Comparison of ENCODE assay signal across 18 cellular contexts in genomic region chr2:42104621-42105020, GRCh38. TPM values are rescaled to one million over a fixed set of nuclear protein-coding genes. Genes with fewer than 3 reads are reported as not detected.
DNase-seq lines count a peak whose midpoint lies in the region; ATAC-seq and TF ChIP-seq lines count a peak whose summit lies in the region.
"Had no signal": no experiment of that assay in that cellular context is flagged by ENCODE, and none has a peak within 500 bp of the region (broad histone marks: within the 10 kb centered on the region; RNA-seq: fewer than 3 reads in every experiment).

No MANE protein-coding gene starts in this region.

- no peaks in the 10 kb centered on the region for H3K36me3 Mint-ChIP-seq in activated naive CD8-positive, alpha-beta T cell
- H3K36me3 Mint-ChIP-seq in activated naive CD8-positive, alpha-beta T cell treated with anti-CD3 and anti-CD28 coated beads for 36 hours, result peaks cover 10% of the 10 kb centered on the region
- no peaks in the 10 kb centered on the region for H3K36me3 Mint-ChIP-seq in type B pancreatic cell
- H3K36me3 Mint-ChIP-seq: T-cell had no signal

- peak overlapping the region; percentile 99 for H3K27ac ChIP-seq in KMS-11
- peak overlapping the region; percentile 45 to 86 for H3K27ac ChIP-seq in liver (ENCODE audit: low read depth in 1 of 2, low read length in 2 of 2)
- H3K27ac ChIP-seq: thyroid gland had no signal

- H3K9ac ChIP-seq in KMS-11, result peak overlapping the region; percentile 69; the same call in 1 of the 2 replicates
- H3K9ac ChIP-seq in liver (ENCODE audit: low read depth in 1 of 2, low read length in 2 of 2), result no peak overlapping the region

- peaks cover 4% of the 10 kb centered on the region for H3K9me3 Mint-ChIP-seq in activated naive CD8-positive, alpha-beta T cell (ENCODE audit: low read depth)
- H3K9me3 Mint-ChIP-seq in activated naive CD8-positive, alpha-beta T cell treated with anti-CD3 and anti-CD28 coated beads for 36 hours, result peaks cover 9% of the 10 kb centered on the region
- H3K9me3 Mint-ChIP-seq in type B pancreatic cell, result peaks cover 11% of the 10 kb centered on the region

- TF ChIP-seq CTCF in KMS-11 (conservative IDR thresholded peaks at IDR 0.05; ENCODE audit: low read depth, low read length) (no peak), liver (IDR thresholded peaks at IDR 0.05; ENCODE audit: low read depth, low read length, missing input control) (no peak), type B pancreatic cell (conservative IDR thresholded peaks at IDR 0.05) (no peak)

- peaks cover 20% of the 10 kb centered on the region for H3K4me1 Mint-ChIP-seq in activated naive CD8-positive, alpha-beta T cell (ENCODE audit: low read depth)
- peaks cover 28% of the 10 kb centered on the region for H3K4me1 Mint-ChIP-seq in activated naive CD8-positive, alpha-beta T cell treated with anti-CD3 and anti-CD28 coated beads for 36 hours
- H3K4me1 Mint-ChIP-seq in type B pancreatic cell (ENCODE audit: unreplicated experiment), result peaks cover 37% of the 10 kb centered on the region

- ATAC-seq in HG02763 (IDR thresholded peaks at IDR 0.05; ENCODE audit: unreplicated experiment), result no peak

- H3K27me3 ChIP-seq in KMS-11 (ENCODE audit: insufficient read depth, low read depth) (no peaks in the 10 kb centered on the region), liver (ENCODE audit: control insufficient read depth in 4 of 4, insufficient read depth in 4 of 4, low read length in 3 of 4) (no peaks in the 10 kb centered on the region)
- H3K27me3 ChIP-seq: thyroid gland had no signal

- H3K4me2 ChIP-seq in KMS-11, result peak overlapping the region; percentile 93

- H4K20me1 ChIP-seq in KMS-11 (ENCODE audit: insufficient read depth), result no peaks in the 10 kb centered on the region

- H3K27ac Mint-ChIP-seq in activated naive CD8-positive, alpha-beta T cell, result peak overlapping the region; percentile 78
- no peak overlapping the region for H3K27ac Mint-ChIP-seq in activated naive CD8-positive, alpha-beta T cell treated with anti-CD3 and anti-CD28 coated beads for 36 hours
- H3K27ac Mint-ChIP-seq in type B pancreatic cell, result no peak overlapping the region
- H3K27ac Mint-ChIP-seq: T-cell had no signal

- H3K36me3 ChIP-seq in KMS-11 (ENCODE audit: insufficient read depth), result no peaks in the 10 kb centered on the region
- no peaks in the 10 kb centered on the region for H3K36me3 ChIP-seq in liver (ENCODE audit: control insufficient read depth in 4 of 4, insufficient read depth in 3 of 4, low read depth in 1 of 4, low read length in 3 of 4)
- H3K36me3 ChIP-seq: thyroid gland had no signal

- peaks cover 11% of the 10 kb centered on the region; the same call in 1 of the 2 replicates for H3K79me2 ChIP-seq in KMS-11 (ENCODE audit: insufficient read depth, low read depth)

- H2AFZ ChIP-seq in KMS-11 (ENCODE audit: low read depth), result no peak overlapping the region

- TF ChIP-seq RAD21 in liver (IDR thresholded peaks at IDR 0.05), result no peak

- no peaks in the 10 kb centered on the region for H3K27me3 Mint-ChIP-seq in activated naive CD8-positive, alpha-beta T cell
- H3K27me3 Mint-ChIP-seq in activated naive CD8-positive, alpha-beta T cell treated with anti-CD3 and anti-CD28 coated beads for 36 hours, result no peaks in the 10 kb centered on the region
- no peaks in the 10 kb centered on the region for H3K27me3 Mint-ChIP-seq in type B pancreatic cell
- H3K27me3 Mint-ChIP-seq: T-cell had no signal

- H3K4me3 Mint-ChIP-seq in activated naive CD8-positive, alpha-beta T cell, result peak overlapping the region; percentile 9
- no peak overlapping the region for H3K4me3 Mint-ChIP-seq in activated naive CD8-positive, alpha-beta T cell treated with anti-CD3 and anti-CD28 coated beads for 36 hours
- peak overlapping the region; percentile 74 for H3K4me3 Mint-ChIP-seq in type B pancreatic cell

- peaks cover 82% of the 10 kb centered on the region for H3K4me1 ChIP-seq in KMS-11 (ENCODE audit: low read depth, poor library complexity, severe bottlenecking)
- peaks cover 2 to 31% (median 13%) of the 10 kb centered on the region in 4 donors for H3K4me1 ChIP-seq in liver (ENCODE audit: control insufficient read depth in 4 of 4, insufficient read depth in 4 of 4, low read length in 3 of 4)

- H3K9me3 ChIP-seq in liver (ENCODE audit: control insufficient read depth in 4 of 4, low read length in 3 of 4), result no peaks in the 10 kb centered on the region
- H3K9me3 ChIP-seq: mucosa of descending colon, thyroid gland had no signal

- 87% methylated on average over 5 of the region's 5 CpGs for WGBS in liver

- H3K4me3 ChIP-seq in KMS-11 (IDR thresholded peaks at IDR 0.05; ENCODE audit: insufficient read depth, low read depth, low read length) (no peak overlapping the region), liver (ENCODE audit: low read depth in 1 of 3, low read length in 3 of 3) (no peak overlapping the region)
- H3K4me3 ChIP-seq: mucosa of descending colon, thyroid gland had no signal

- DNase-seq in activated naive CD8-positive, alpha-beta T cell treated with anti-CD3 and anti-CD28 coated beads for 36 hours, result no peak
- DNase-seq in type B pancreatic cell (ENCODE audit: extremely low spot score, unreplicated experiment) (no peak), KG1 (lab: John Stamatoyannopoulos, UW) (no peak)
- DNase-seq in effector CD8-positive, alpha-beta T cell (lab: John Stamatoyannopoulos, UW), result no peak
- DNase-seq: glutamatergic neuron, GOT3, mucosa of descending colon, NCI-H1105 treated with DMSO at 0.1 percent for 48 hours, NCI-H524 treated with DMSO at 0.1 percent for 48 hours, occipital lobe, retina, SHP77, thyroid gland had no signal

TF ChIP-seq in liver, 16 proteins besides CTCF, POLR2A, EP300 and RAD21:
- no peak for TF ChIP-seq HNF4G (IDR thresholded peaks at IDR 0.05)
- TF ChIP-seq MAX (IDR thresholded peaks at IDR 0.05), result no peak
- TF ChIP-seq, protein P1, sequence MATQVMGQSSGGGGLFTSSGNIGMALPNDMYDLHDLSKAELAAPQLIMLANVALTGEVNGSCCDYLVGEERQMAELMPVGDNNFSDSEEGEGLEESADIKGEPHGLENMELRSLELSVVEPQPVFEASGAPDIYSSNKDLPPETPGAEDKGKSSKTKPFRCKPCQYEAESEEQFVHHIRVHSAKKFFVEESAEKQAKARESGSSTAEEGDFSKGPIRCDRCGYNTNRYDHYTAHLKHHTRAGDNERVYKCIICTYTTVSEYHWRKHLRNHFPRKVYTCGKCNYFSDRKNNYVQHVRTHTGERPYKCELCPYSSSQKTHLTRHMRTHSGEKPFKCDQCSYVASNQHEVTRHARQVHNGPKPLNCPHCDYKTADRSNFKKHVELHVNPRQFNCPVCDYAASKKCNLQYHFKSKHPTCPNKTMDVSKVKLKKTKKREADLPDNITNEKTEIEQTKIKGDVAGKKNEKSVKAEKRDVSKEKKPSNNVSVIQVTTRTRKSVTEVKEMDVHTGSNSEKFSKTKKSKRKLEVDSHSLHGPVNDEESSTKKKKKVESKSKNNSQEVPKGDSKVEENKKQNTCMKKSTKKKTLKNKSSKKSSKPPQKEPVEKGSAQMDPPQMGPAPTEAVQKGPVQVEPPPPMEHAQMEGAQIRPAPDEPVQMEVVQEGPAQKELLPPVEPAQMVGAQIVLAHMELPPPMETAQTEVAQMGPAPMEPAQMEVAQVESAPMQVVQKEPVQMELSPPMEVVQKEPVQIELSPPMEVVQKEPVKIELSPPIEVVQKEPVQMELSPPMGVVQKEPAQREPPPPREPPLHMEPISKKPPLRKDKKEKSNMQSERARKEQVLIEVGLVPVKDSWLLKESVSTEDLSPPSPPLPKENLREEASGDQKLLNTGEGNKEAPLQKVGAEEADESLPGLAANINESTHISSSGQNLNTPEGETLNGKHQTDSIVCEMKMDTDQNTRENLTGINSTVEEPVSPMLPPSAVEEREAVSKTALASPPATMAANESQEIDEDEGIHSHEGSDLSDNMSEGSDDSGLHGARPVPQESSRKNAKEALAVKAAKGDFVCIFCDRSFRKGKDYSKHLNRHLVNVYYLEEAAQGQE (IDR thresholded peaks at IDR 0.05), result no peak
- no peak for TF ChIP-seq RXRA (IDR thresholded peaks at IDR 0.05)
- TF ChIP-seq FOXA1 (IDR thresholded peaks at IDR 0.05), result no peak
- no peak for TF ChIP-seq FOXA2 (IDR thresholded peaks at IDR 0.05)
- no peak for TF ChIP-seq TAF1 (conservative IDR thresholded peaks at IDR 0.05)
- TF ChIP-seq EGR1 (IDR thresholded peaks at IDR 0.05; ENCODE audit: low read depth in 2 of 2), result no peak
- no peak for TF ChIP-seq HNF4A (conservative IDR thresholded peaks at IDR 0.05)
- no peak for TF ChIP-seq JUND (IDR thresholded peaks at IDR 0.05)
- TF ChIP-seq GABPA (IDR thresholded peaks at IDR 0.05 in 1 of 2, conservative IDR thresholded peaks at IDR 0.05 in 1 of 2), result no peak
- TF ChIP-seq NR2F2 (IDR thresholded peaks at IDR 0.05), result no peak

RNA-seq across cellular contexts. Expression of gene PKDCC, which starts 56.8 kb away (rescaled TPM):
- total RNA-seq in activated naive CD8-positive, alpha-beta T cell treated with anti-CD3 and anti-CD28 coated beads for 36 hours, result not detected
- total RNA-seq in liver, result 10 to 100 TPM; 24.9 to 76.0 TPM
- polyA plus RNA-seq in liver, result 10 to 100 TPM in 1 of 2 donors, 1 to 10 TPM in 1; 2.0 to 14.6 TPM
- total RNA-seq in type B pancreatic cell (ENCODE audit: low replicate concordance), result 81.8 and 158 TPM in 2 replicates

Comparison
In these comparisons a context has a peak if more than half of its experiments do, and no peak if none do; other contexts are left out.
1. RNA of gene PKDCC, which starts 56.8 kb away (total RNA-seq): 81.8 to 158 TPM in type B pancreatic cell and 24.9 to 76.0 TPM in liver; not detected in activated naive CD8-positive, alpha-beta T cell treated with anti-CD3 and anti-CD28 coated beads for 36 hours; every median in the first group is over 10 times any median in the second.